Comparison of ENCODE assay signal across 8 cellular contexts in genomic region chr10:21078410-21079329, GRCh38.
A peak's percentile ranks its signal among the peaks of the same experiment; 100 is the strongest.
DNase-seq lines count a peak whose midpoint lies in the region; ATAC-seq, FAIRE-seq and TF ChIP-seq lines count a peak whose summit lies in the region.

No MANE protein-coding gene starts in this region.

- H3K4me3 ChIP-seq in A549 (no peak overlapping the region), gastrocnemius medialis (no peak overlapping the region)

- no peaks in the 10 kb centered on the region for H3K36me3 ChIP-seq in gastrocnemius medialis

- H3K9me3 ChIP-seq in A549 (no peaks in the 10 kb centered on the region), gastrocnemius medialis (no peaks in the 10 kb centered on the region)

- ATAC-seq in A549, result peak; percentile 95 to 97
- ATAC-seq in HG03159 (IDR thresholded peaks at IDR 0.05; ENCODE audit: unreplicated experiment), result peak; percentile 75
- peak; percentile 81 for ATAC-seq in left ventricle myocardium superior
- ATAC-seq in gastrocnemius medialis, result peak; percentile 49 to 75
- ATAC-seq in naive thymus-derived CD8-positive, alpha-beta T cell, result no peak

- no peaks in the 10 kb centered on the region for H3K4me1 Mint-ChIP-seq in naive thymus-derived CD8-positive, alpha-beta T cell

- H3K4me2 ChIP-seq in A549, result peak overlapping the region; percentile 40; the same call in 2 of the 3 replicates

- in situ Hi-C loops in gastrocnemius medialis (cut with MboI; ENCODE audit: low sequenced_read_pairs in 4 of 4), result loop anchor here in 1 of 4 donors (5.0 kb wide), 1 partner anchor 189 kb away; no protein-coding TSS in a partner anchor

- TF ChIP-seq RAD21 in A549 (conservative IDR thresholded peaks at IDR 0.05 in 1 of 2, IDR thresholded peaks at IDR 0.05 in 1 of 2), result peak; percentile 98

- POLR2A ChIA-PET in A549 (lab: Yijun Ruan, JAX), result interaction anchor here (1.0 kb wide), 1 partner anchor 418 kb away, joined by 5 read pairs; no protein-coding TSS in a partner anchor
- POLR2A ChIA-PET in naive thymus-derived CD8-positive, alpha-beta T cell (lab: Charles Lee), result no interaction called here

- H3K27me3 Mint-ChIP-seq in naive thymus-derived CD8-positive, alpha-beta T cell, result peaks cover 0 to 3% (median 0%) of the 10 kb centered on the region in 5 donors

- FAIRE-seq in A549 (lab: Jason Lieb, UNC), result no peak

- H3K27ac Mint-ChIP-seq in naive thymus-derived CD8-positive, alpha-beta T cell, result no peak overlapping the region

- CTCF ChIA-PET in A549 (lab: Yijun Ruan, JAX), result interaction anchor here (0.6 to 7.7 kb wide), 44 partner anchors 9 to 654 kb away, joined by 3 to 137 read pairs (median 4); no protein-coding TSS in a partner anchor

- 53% methylated on average over 6 of the region's 6 CpGs for WGBS in A549 (ENCODE audit: missing lambda C conversion rate)

- TF ChIP-seq POLR2A in A549 (IDR thresholded peaks at IDR 0.05; ENCODE audit: low read length) (no peak), gastrocnemius medialis (IDR thresholded peaks at IDR 0.05) (no peak)

- TF ChIP-seq CTCF in A549 (IDR thresholded peaks at IDR 0.05) (peak; percentile 92), GM12872 (IDR thresholded peaks at IDR 0.05; ENCODE audit: insufficient read depth, low read depth, low read length) (peak; percentile 83), gastrocnemius medialis (IDR thresholded peaks at IDR 0.05 in 4 of 5, conservative IDR thresholded peaks at IDR 0.05 in 1 of 5) (peak; percentile 17 to 62 (median 45))

- H3K4me1 ChIP-seq in A549 (peaks cover 20% of the 10 kb centered on the region), gastrocnemius medialis (no peaks in the 10 kb centered on the region)

- H3K27me3 ChIP-seq in gastrocnemius medialis, result no peaks in the 10 kb centered on the region

- TF ChIP-seq EP300 in A549 (IDR thresholded peaks at IDR 0.05), result no peak

- intact Hi-C loops in left ventricle myocardium superior (cut with micrococcal nuclease) (loop anchor here (2.0 to 10.0 kb wide), 3 partner anchors 190 to 656 kb away; no protein-coding TSS in a partner anchor), gastrocnemius medialis (cut with DNase I; ENCODE audit: low total_unique reads) (loop anchor here (1.0 to 5.0 kb wide), 2 partner anchors 192 to 1909 kb away; no protein-coding TSS in a partner anchor)

- DNase-seq in A549 (ENCODE audit: low read depth in 1 of 2, low spot score in 1 of 2), result peak; percentile 55 to 81
- peak; percentile 7 to 69 for DNase-seq in NCI-H446 (lab: John Stamatoyannopoulos, UW)
- DNase-seq in anterior cingulate cortex (lab: John Stamatoyannopoulos, UW), result peak in 42 of 58 donors; percentile 1 to 73 (median 28)
- peak; percentile 63 for DNase-seq in left ventricle myocardium superior
- DNase-seq in gastrocnemius medialis, result peak in 1 of 2 donors; percentile 27
- DNase-seq in naive thymus-derived CD8-positive, alpha-beta T cell, result no peak

- no peak overlapping the region for H3K4me3 Mint-ChIP-seq in naive thymus-derived CD8-positive, alpha-beta T cell

- H3K36me3 Mint-ChIP-seq in naive thymus-derived CD8-positive, alpha-beta T cell, result no peaks in the 10 kb centered on the region

- H3K27ac ChIP-seq in A549, result peak overlapping the region; percentile 74 to 75
- no peak overlapping the region for H3K27ac ChIP-seq in gastrocnemius medialis

- no peaks in the 10 kb centered on the region for H3K9me3 Mint-ChIP-seq in naive thymus-derived CD8-positive, alpha-beta T cell

TF ChIP-seq in A549, 52 proteins besides CTCF, POLR2A, EP300 and RAD21:
- TF ChIP-seq, protein P1, sequence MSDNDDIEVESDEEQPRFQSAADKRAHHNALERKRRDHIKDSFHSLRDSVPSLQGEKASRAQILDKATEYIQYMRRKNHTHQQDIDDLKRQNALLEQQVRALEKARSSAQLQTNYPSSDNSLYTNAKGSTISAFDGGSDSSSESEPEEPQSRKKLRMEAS (IDR thresholded peaks at IDR 0.05), result peak; percentile 88
- no peak for TF ChIP-seq CHD4 (IDR thresholded peaks at IDR 0.05; ENCODE audit: borderline replicate concordance)
- peak; percentile 97 for TF ChIP-seq SMC3 (IDR thresholded peaks at IDR 0.05)
- TF ChIP-seq ZSCAN20 (CRISPR knock-in tag; IDR thresholded peaks at IDR 0.05), result 0 out of 2 replicates have a peak, but pooled peaks have one; percentile 26
- no peak for TF ChIP-seq TP53 (CRISPR knock-in tag; IDR thresholded peaks at IDR 0.05)
- TF ChIP-seq, protein P2, sequence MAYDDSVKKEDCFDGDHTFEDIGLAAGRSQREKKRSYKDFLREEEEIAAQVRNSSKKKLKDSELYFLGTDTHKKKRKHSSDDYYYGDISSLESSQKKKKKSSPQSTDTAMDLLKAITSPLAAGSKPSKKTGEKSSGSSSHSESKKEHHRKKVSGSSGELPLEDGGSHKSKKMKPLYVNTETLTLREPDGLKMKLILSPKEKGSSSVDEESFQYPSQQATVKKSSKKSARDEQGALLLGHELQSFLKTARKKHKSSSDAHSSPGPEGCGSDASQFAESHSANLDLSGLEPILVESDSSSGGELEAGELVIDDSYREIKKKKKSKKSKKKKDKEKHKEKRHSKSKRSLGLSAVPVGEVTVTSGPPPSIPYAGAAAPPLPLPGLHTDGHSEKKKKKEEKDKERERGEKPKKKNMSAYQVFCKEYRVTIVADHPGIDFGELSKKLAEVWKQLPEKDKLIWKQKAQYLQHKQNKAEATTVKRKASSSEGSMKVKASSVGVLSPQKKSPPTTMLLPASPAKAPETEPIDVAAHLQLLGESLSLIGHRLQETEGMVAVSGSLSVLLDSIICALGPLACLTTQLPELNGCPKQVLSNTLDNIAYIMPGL (CRISPR knock-in tag; IDR thresholded peaks at IDR 0.05; ENCODE audit: borderline replicate concordance), result no peak
- TF ChIP-seq E2F6 (IDR thresholded peaks at IDR 0.05; ENCODE audit: borderline replicate concordance, low read depth), result 0 out of 2 replicates have a peak, but pooled peaks have one; percentile 24
- 0 out of 2 replicates have a peak, but pooled peaks have one; percentile 36 for TF ChIP-seq MYC (IDR thresholded peaks at IDR 0.05; ENCODE audit: borderline replicate concordance, low read length)
- TF ChIP-seq MAFK (IDR thresholded peaks at IDR 0.05; ENCODE audit: partially characterized antibody), result no peak
- TF ChIP-seq, protein P3, sequence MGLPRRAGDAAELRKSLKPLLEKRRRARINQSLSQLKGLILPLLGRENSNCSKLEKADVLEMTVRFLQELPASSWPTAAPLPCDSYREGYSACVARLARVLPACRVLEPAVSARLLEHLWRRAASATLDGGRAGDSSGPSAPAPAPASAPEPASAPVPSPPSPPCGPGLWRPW (IDR thresholded peaks at IDR 0.05), result no peak
- peak; percentile 64; the same call in 1 of the 2 replicates for TF ChIP-seq BHLHE40 (IDR thresholded peaks at IDR 0.05; ENCODE audit: low read depth, low read length)

Comparison
In these comparisons a context has a peak if more than half of its experiments do, and no peak if none do; other contexts are left out.
1. ATAC-seq: peak in A549 (2 of 2), HG03159 (single experiment), left ventricle myocardium superior (single experiment) and gastrocnemius medialis (2 of 2); none in naive thymus-derived CD8-positive, alpha-beta T cell (0 of 2).
2. DNase-seq: peak in A549 (2 of 2), NCI-H446 (2 of 2), anterior cingulate cortex (42 of 58) and left ventricle myocardium superior (single experiment); none in naive thymus-derived CD8-positive, alpha-beta T cell (0 of 10).
3. H3K27ac ChIP-seq: peak in A549 (2 of 2); none in gastrocnemius medialis (0 of 4).
4. Peak in every context shown above with its lines, with median percentiles within 50 percentile points of each other: CTCF ChIP-seq.